ENCODE assay signal across 9 cellular contexts in genomic region chr15:74291101-74292071, GRCh38. TPM values are rescaled to one million over a fixed set of nuclear protein-coding genes. Genes with fewer than 3 reads are reported as not detected.
A peak's percentile ranks its signal among the peaks of the same experiment; 100 is the strongest.
DNase-seq lines count a peak whose midpoint lies in the region; ATAC-seq, FAIRE-seq and TF ChIP-seq lines count a peak whose summit lies in the region.
"Had no signal": no experiment of that assay in that cellular context is flagged by ENCODE, and none has a peak within 500 bp of the region (broad histone marks: within the 10 kb centered on the region; RNA-seq: fewer than 3 reads in every experiment).

No MANE protein-coding gene starts in this region.

- CTCF ChIA-PET in GM10248 (lab: Yijun Ruan, JAX) = interaction anchor here (2.0 to 2.5 kb wide), 2 partner anchors 17 to 29 kb away, joined by 9 to 11 read pairs; no protein-coding TSS in a partner anchor

- peak; percentile 87 for DNase-seq in GM10248 (ENCODE audit: extremely low spot score)
- DNase-seq in NCI-H146 (lab: John Stamatoyannopoulos, UW) = peak; percentile 93
- peak; percentile 27 to 43 (median 30) for DNase-seq in activated CD4-positive, CD25-positive, alpha-beta regulatory T cell (lab: John Stamatoyannopoulos, UW)
- DNase-seq in bronchial epithelial cell (ENCODE audit: low read depth) = peak; percentile 41
- peak; percentile 92 for DNase-seq in kidney
- peak; percentile 76 to 85 for DNase-seq in stimulated activated CD4-positive, alpha-beta T cell treated with anti-CD3 and anti-CD28 coated beads, Interleukin-2, amount 100 ng/mL, for 48 hours

- no peak overlapping the region for H3K4me3 ChIP-seq in bronchial epithelial cell (ENCODE audit: low read depth, low read length)
- H3K4me3 ChIP-seq in kidney (ENCODE audit: low read length in 2 of 2) = no peak overlapping the region

- TF ChIP-seq CTCF in GM10248 (IDR thresholded peaks at IDR 0.05; ENCODE audit: control extremely low read depth, extremely low read depth, low read depth, missing control alignments) (no peak), bronchial epithelial cell (IDR thresholded peaks at IDR 0.05; ENCODE audit: insufficient read depth, low read length, severe bottlenecking) (no peak), kidney (IDR thresholded peaks at IDR 0.05; ENCODE audit: borderline replicate concordance, extremely low read depth, insufficient read depth) (no peak)

- H3K9me3 ChIP-seq in kidney (ENCODE audit: control insufficient read depth in 1 of 2, low read length in 2 of 2) = no peaks in the 10 kb centered on the region

- H3K9ac ChIP-seq in kidney (ENCODE audit: low read length in 2 of 2) = no peak overlapping the region

- H3K4me1 ChIP-seq in kidney (ENCODE audit: control insufficient read depth in 1 of 2, insufficient read depth in 1 of 2, low read depth in 1 of 2, low read length in 2 of 2) = no peaks in the 10 kb centered on the region

- no peak for FAIRE-seq in bronchial epithelial cell (lab: Jason Lieb, UNC)
- no peak for FAIRE-seq in kidney (lab: Jason Lieb, UNC)

- intact Hi-C loops in kidney (cut with DNase I) = no loop called here

- H3K27ac ChIP-seq in kidney (ENCODE audit: low read depth in 2 of 2, low read length in 2 of 2) = no peak overlapping the region

- H3K36me3 ChIP-seq in bronchial epithelial cell (ENCODE audit: control insufficient read depth, insufficient read depth, low read length) (no peaks in the 10 kb centered on the region), kidney (ENCODE audit: control insufficient read depth in 1 of 2, insufficient read depth in 2 of 2, low read length in 2 of 2) (no peaks in the 10 kb centered on the region)

- POLR2A ChIA-PET in GM10248 (lab: Yijun Ruan, JAX) = interaction anchor here (0.7 kb wide), 1 partner anchor 93 kb away, joined by 3 read pairs; no protein-coding TSS in a partner anchor

- peaks cover 4% of the 10 kb centered on the region for H3K27me3 ChIP-seq in bronchial epithelial cell (ENCODE audit: control insufficient read depth, insufficient read depth, low read length)

- no peak for ATAC-seq in GM21723 (IDR thresholded peaks at IDR 0.05; ENCODE audit: unreplicated experiment)
- no peak for ATAC-seq in GM18517 (IDR thresholded peaks at IDR 0.05; ENCODE audit: unreplicated experiment)

RNA-seq across cellular contexts. Expression of gene CCDC33, which starts 55.3 kb away (rescaled TPM):
- not detected in 2 replicates for total RNA-seq in bronchial epithelial cell
- 0.63 TPM for total RNA-seq in kidney
- not detected for polyA plus RNA-seq in kidney (ENCODE audit: insufficient read depth, low read depth, low replicate concordance)
- total RNA-seq: activated CD8-positive, alpha-beta memory T cell treated with anti-CD3 and anti-CD28 coated beads for 36 hours had no signal

Comparison
In these comparisons a context has a peak if more than half of its experiments do, and no peak if none do; other contexts are left out.
1. DNase-seq: peak in every context shown above with its lines; median percentile 93 in NCI-H146; 92 in kidney; 87 in GM10248; 80 in stimulated activated CD4-positive, alpha-beta T cell treated with anti-CD3 and anti-CD28 coated beads, Interleukin-2, amount 100 ng/mL, for 48 hours; 41 in bronchial epithelial cell; 30 in activated CD4-positive, CD25-positive, alpha-beta regulatory T cell.